Comparison of ENCODE assay signal across 31 cellular contexts in the genomic region with DNA sequence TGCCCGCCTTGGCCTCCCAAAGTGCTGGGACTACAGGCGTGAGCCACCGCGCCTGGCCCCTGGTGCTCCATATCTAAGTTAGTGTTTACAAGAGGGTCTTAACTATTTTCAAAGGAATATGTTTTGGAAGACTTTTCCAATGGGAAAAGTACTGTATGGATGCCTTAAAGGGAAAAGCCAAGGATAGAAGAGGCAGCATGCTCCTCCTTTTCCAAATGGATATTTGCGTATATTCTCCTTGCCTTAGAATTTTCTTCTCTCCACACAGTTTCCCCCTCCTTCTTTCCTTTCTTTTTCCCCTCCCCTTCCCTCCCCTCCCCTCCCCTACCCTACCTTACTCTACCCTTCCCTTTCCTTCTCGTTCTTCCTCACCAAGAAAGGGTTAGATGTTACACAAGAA. TPM values are rescaled to one million over a fixed set of nuclear protein-coding genes. Genes with fewer than 3 reads are reported as not detected.
DNase-seq lines count a peak whose midpoint lies in the region; ATAC-seq, FAIRE-seq and TF ChIP-seq lines count a peak whose summit lies in the region.
"Had no signal": no experiment of that assay in that cellular context is flagged by ENCODE, and none has a peak within 500 bp of the region (broad histone marks: within the 10 kb centered on the region; RNA-seq: fewer than 3 reads in every experiment).

No MANE protein-coding gene starts in this region.

- H3K9ac ChIP-seq in HepG2 (ENCODE audit: insufficient read depth, low read depth, low read length): no peak overlapping the region
- H3K9ac ChIP-seq in K562 (ENCODE audit: insufficient read depth in 1 of 2, low read depth in 2 of 2, low read length in 2 of 2): no peak overlapping the region
- H3K9ac ChIP-seq in GM23248: no peak overlapping the region
- H3K9ac ChIP-seq: BLaER1; BLaER1 treated with 17β-estradiol and CSF1 and Interleukin-3, amounts not matched to agents 10 nM and 100 nM had no signal

- no peak for TF ChIP-seq EP300 in HepG2 (IDR thresholded peaks at IDR 0.05; ENCODE audit: low read depth in 2 of 2, low read length in 2 of 2)
- no peak for TF ChIP-seq EP300 in HepG2 (CRISPR knock-in tag; IDR thresholded peaks at IDR 0.05; ENCODE audit: borderline replicate concordance)
- TF ChIP-seq EP300 in K562 (IDR thresholded peaks at IDR 0.05; ENCODE audit: low read length): no peak

- H3K27me3 ChIP-seq in HepG2 (ENCODE audit: control insufficient read depth in 1 of 2, insufficient read depth in 2 of 2, low read length in 2 of 2): no peaks in the 10 kb centered on the region
- no peaks in the 10 kb centered on the region for H3K27me3 ChIP-seq in right lobe of liver
- H3K27me3 ChIP-seq in K562 (ENCODE audit: control insufficient read depth in 2 of 2, insufficient read depth in 2 of 2, low read length in 2 of 2): no peaks in the 10 kb centered on the region; a peak in 1 of 5 replicates
- no peaks in the 10 kb centered on the region for H3K27me3 ChIP-seq in GM23248 (replicated peaks; ENCODE audit: insufficient read depth)
- H3K27me3 ChIP-seq: BE2C; BLaER1; BLaER1 treated with 17β-estradiol and CSF1 and Interleukin-3, amounts not matched to agents 10 nM and 100 nM had no signal

- in situ Hi-C loops in HepG2 (cut with HindIII; ENCODE audit: extremely low pct_ligation_motif_present, low pct_unique_long_range_greater_than_20kb): no loop called here
- in situ Hi-C loops in K562 (cut with MboI): no loop called here
- in situ Hi-C loops in GM23248 (cut with MboI): no loop called here

- no peaks in the 10 kb centered on the region for H3K9me3 ChIP-seq in HepG2 (ENCODE audit: low read length)
- H3K9me3 ChIP-seq in right lobe of liver: no peaks in the 10 kb centered on the region
- no peaks in the 10 kb centered on the region for H3K9me3 ChIP-seq in K562 (replicated peaks; ENCODE audit: control insufficient read depth, insufficient read depth, low read depth, low read length)
- H3K9me3 ChIP-seq in GM23248 (ENCODE audit: low read depth): no peaks in the 10 kb centered on the region
- H3K9me3 ChIP-seq: A549; BE2C; BLaER1; BLaER1 treated with 17β-estradiol and CSF1 and Interleukin-3, amounts not matched to agents 10 nM and 100 nM; Caco-2 had no signal

- WGBS in HepG2 (ENCODE audit: low lambda C conversion rate): 96% methylated on average over 6 of the region's 6 CpGs
- WGBS in right lobe of liver (ENCODE audit: insufficient coverage, low coverage, low lambda C conversion rate, missing lambda C conversion rate): 87% methylated on average over 6 of the region's 6 CpGs
- WGBS in K562 (ENCODE audit: insufficient coverage, low coverage, missing lambda C conversion rate): 23% methylated on average over 3 of the region's 6 CpGs
- WGBS in GM23248 (ENCODE audit: low coverage in 1 of 2, low lambda C conversion rate in 2 of 2, missing lambda C conversion rate in 2 of 2), 2 experiments: 93 to 94% methylated on average over 6 of the region's 6 CpGs

- no peak for TF ChIP-seq CTCF in HepG2 (CRISPR knock-in tag; IDR thresholded peaks at IDR 0.05)
- no peak for TF ChIP-seq CTCF in right lobe of liver (IDR thresholded peaks at IDR 0.05)
- TF ChIP-seq CTCF in K562 (IDR thresholded peaks at IDR 0.05 in 2 of 3, conservative IDR thresholded peaks at IDR 0.05 in 1 of 3; ENCODE audit: insufficient read depth in 2 of 3, low read depth in 1 of 3, low read length in 3 of 3): no peak

- CTCF ChIA-PET in HepG2 (lab: Yijun Ruan, JAX; ENCODE audit: low intra/inter-chr PET ratio, low total read pairs) (no interaction called here), K562 (lab: Yijun Ruan, JAX; ENCODE audit: low intra/inter-chr PET ratio) (no interaction called here)

- H3K79me2 ChIP-seq in HepG2 (ENCODE audit: insufficient read depth, low read length): no peaks in the 10 kb centered on the region
- no peaks in the 10 kb centered on the region for H3K79me2 ChIP-seq in K562 (ENCODE audit: control insufficient read depth, insufficient read depth, low read length)
- no peaks in the 10 kb centered on the region for H3K79me2 ChIP-seq in GM23248 (ENCODE audit: insufficient read depth)

- POLR2A ChIA-PET in HepG2 (lab: Yijun Ruan, JAX): no interaction called here
- POLR2A ChIA-PET in K562 (lab: Yijun Ruan, JAX): no interaction called here

- no peak overlapping the region for H3K27ac ChIP-seq in HepG2 (ENCODE audit: extremely low read length, insufficient read depth, low read length)
- H3K27ac ChIP-seq in right lobe of liver: no peak overlapping the region
- no peak overlapping the region for H3K27ac ChIP-seq in K562 (ENCODE audit: extremely low read depth, low read depth, low read length)
- no peak overlapping the region for H3K27ac ChIP-seq in GM23248
- H3K27ac ChIP-seq: 22Rv1; A549; BLaER1; BLaER1 treated with 17β-estradiol and CSF1 and Interleukin-3, amounts not matched to agents 10 nM and 100 nM; C4-2B had no signal

- H4K20me1 ChIP-seq in HepG2 (ENCODE audit: insufficient read depth, low read length) (no peaks in the 10 kb centered on the region), K562 (replicated peaks; ENCODE audit: control insufficient read depth, insufficient read depth, low read length) (no peaks in the 10 kb centered on the region), GM23248 (ENCODE audit: insufficient read depth) (no peaks in the 10 kb centered on the region)
- H4K20me1 ChIP-seq: BLaER1; BLaER1 treated with 17β-estradiol and CSF1 and Interleukin-3, amounts not matched to agents 10 nM and 100 nM had no signal

- no peak for TF ChIP-seq POLR2A in HepG2 (IDR thresholded peaks at IDR 0.05; ENCODE audit: insufficient read depth in 1 of 2, low read depth in 2 of 2, low read length in 2 of 2)
- TF ChIP-seq POLR2A in right lobe of liver (IDR thresholded peaks at IDR 0.05): no peak
- TF ChIP-seq POLR2A in K562 (conservative IDR thresholded peaks at IDR 0.05): no peak

- ATAC-seq in HepG2: no peak
- ATAC-seq in right lobe of liver: no peak
- no peak for ATAC-seq in K562
- ATAC-seq: A549; CD8-positive, alpha-beta T cell had no signal

- intact Hi-C loops in HepG2 (cut with micrococcal nuclease; ENCODE audit: unreplicated experiment) (no loop called here), right lobe of liver (cut with DNase I) (no loop called here), K562 (cut with micrococcal nuclease) (no loop called here)

- no peaks in the 10 kb centered on the region for H3F3A ChIP-seq in GM23248 (ENCODE audit: insufficient read depth)

- no peak overlapping the region for H3K4me2 ChIP-seq in HepG2 (ENCODE audit: low read depth, low read length)
- H3K4me2 ChIP-seq in K562 (ENCODE audit: insufficient read depth, low read length): no peak overlapping the region
- no peak overlapping the region for H3K4me2 ChIP-seq in GM23248 (ENCODE audit: unreplicated experiment)
- H3K4me2 ChIP-seq: A549, BLaER1 had no signal

- FAIRE-seq in HepG2 (lab: Jason Lieb, UNC) (no peak), K562 (lab: Jason Lieb, UNC) (no peak)
- FAIRE-seq: A204.1, A549, D721Med had no signal

- H2AFZ ChIP-seq in HepG2 (ENCODE audit: low read length): no peak overlapping the region
- H2AFZ ChIP-seq in K562 (ENCODE audit: low read depth, low read length): no peak overlapping the region
- no peak overlapping the region for H2AFZ ChIP-seq in GM23248

- DNase-seq in HepG2 (ENCODE audit: low spot score) (no peak), right lobe of liver (no peak), K562 (ENCODE audit: extremely low read depth in 1 of 4, low spot score in 3 of 4) (no peak), GM23248 (no peak)
- DNase-seq: 8988T; ACHN; AML-193; BE2C; C1 segment of cervical spinal cord; Caco-2; Calu3; CD4-positive, alpha-beta memory T cell; CD4-positive, alpha-beta T cell; CD4-positive, CD25-positive, alpha-beta regulatory T cell; CD8-positive, alpha-beta memory T cell; CD8-positive, alpha-beta T cell; COR-L47; DMS 273 treated with DMSO at 0.1 percent for 48 hours; DMS153; DMS53; DMS79; DMS79 treated with DMSO at 0.1 percent for 48 hours; DND-41; EL had no signal

- H3K9me2 ChIP-seq in GM23248 (ENCODE audit: insufficient read depth): no peaks in the 10 kb centered on the region

- BruUV-seq in HepG2 (replicated peaks; lab: Mats Ljungman, UMichigan): no TSS peak
- BruUV-seq in K562 (replicated peaks; lab: Mats Ljungman, UMichigan): no TSS peak

- H3K4me1 ChIP-seq in HepG2 (ENCODE audit: insufficient read depth, low read length) (peaks cover 12% of the 10 kb centered on the region), right lobe of liver (no peaks in the 10 kb centered on the region), K562 (replicated peaks in 1 of 2; ENCODE audit: control insufficient read depth in 2 of 2, insufficient read depth in 2 of 2, low read length in 2 of 2) (peaks cover 0 to 4% of the 10 kb centered on the region in 2 experiments; a peak in 1 of 5 replicates), GM23248 (ENCODE audit: insufficient read depth) (peaks cover 2% of the 10 kb centered on the region)
- H3K4me1 ChIP-seq: A549, Caco-2 had no signal

- 0 out of 5 replicates have a peak, but pooled peaks cover 0 to 2% of the 10 kb centered on the region in 2 experiments for H3K36me3 ChIP-seq in HepG2 (replicated peaks in 1 of 2; ENCODE audit: control insufficient read depth in 1 of 2, insufficient read depth in 2 of 2, low read length in 2 of 2)
- H3K36me3 ChIP-seq in right lobe of liver: no peaks in the 10 kb centered on the region
- no peaks in the 10 kb centered on the region for H3K36me3 ChIP-seq in K562 (ENCODE audit: control insufficient read depth, insufficient read depth, low read length)
- no peaks in the 10 kb centered on the region for H3K36me3 ChIP-seq in GM23248 (ENCODE audit: low read depth)
- H3K36me3 ChIP-seq: BE2C; BLaER1; BLaER1 treated with 17β-estradiol and CSF1 and Interleukin-3, amounts not matched to agents 10 nM and 100 nM had no signal

- TF ChIP-seq RAD21 in HepG2 (CRISPR knock-in tag; IDR thresholded peaks at IDR 0.05) (no peak), K562 (CRISPR knock-in tag; conservative IDR thresholded peaks at IDR 0.05 in 1 of 2, IDR thresholded peaks at IDR 0.05 in 1 of 2) (no peak)

- H3K9me1 ChIP-seq in K562 (ENCODE audit: control insufficient read depth, insufficient read depth, low read length): no peaks in the 10 kb centered on the region

- H3K4me3 ChIP-seq in HepG2 (replicated peaks in 1 of 3; ENCODE audit: insufficient read depth in 1 of 3, low read depth in 2 of 3, low read length in 3 of 3) (no peak overlapping the region), right lobe of liver (no peak overlapping the region), K562 (no peak overlapping the region), GM23248 (no peak overlapping the region)
- H3K4me3 ChIP-seq: A549; BLaER1; BLaER1 treated with 17β-estradiol and CSF1 and Interleukin-3, amounts not matched to agents 10 nM and 100 nM had no signal

RNA-seq across cellular contexts. Expression of a gene that starts 29.3 kb away (rescaled TPM):
- total RNA-seq in HepG2 (2016; rRNA removed; fragmentation: Illumina TruSeq; extraction: Trizol): 45.7 and 86.5 TPM in 2 replicates
- total RNA-seq in HepG2 (2016; cell fraction: cytosol; rRNA removed; fragmentation: Illumina TruSeq; extraction: Trizol; ENCODE audit: low read depth): 46.8 and 74.6 TPM in 2 replicates
- total RNA-seq in HepG2 (2016; cell fraction: insoluble cytoplasmic fraction; rRNA removed; fragmentation: Illumina TruSeq; extraction: Trizol): 45.2 and 92.2 TPM in 2 replicates
- 21.4 and 37.0 TPM in 2 replicates for total RNA-seq in HepG2 (2016; cell fraction: membrane; rRNA removed; fragmentation: Illumina TruSeq; extraction: Trizol)
- 59.1 and 70.9 TPM in 2 replicates for total RNA-seq in HepG2 (2016; cell fraction: nucleus; rRNA removed; fragmentation: Illumina TruSeq; extraction: Trizol)
- 63.7 and 67.2 TPM in 2 replicates for polyA plus RNA-seq in HepG2 (2011; rRNA removed)
- polyA plus RNA-seq in HepG2 (2011; cell fraction: cytosol; rRNA removed): 19.3 and 26.1 TPM in 2 replicates
- 30.9 and 36.5 TPM in 2 replicates for polyA plus RNA-seq in HepG2 (2011; cell fraction: nucleus; rRNA removed)
- polyA plus RNA-seq in HepG2 (2012): 54.6 and 80.6 TPM in 2 replicates
- polyA plus RNA-seq in HepG2 (2016; cell fraction: cytosol; fragmentation: Illumina TruSeq; extraction: Trizol; ENCODE audit: low read depth): 54.4 and 111 TPM in 2 replicates
- polyA plus RNA-seq in HepG2 (2016; cell fraction: insoluble cytoplasmic fraction; fragmentation: Illumina TruSeq; extraction: Trizol; ENCODE audit: low read depth): 56.4 and 65.2 TPM in 2 replicates
- 31.9 and 34.2 TPM in 2 replicates for polyA plus RNA-seq in HepG2 (2016; cell fraction: membrane; fragmentation: Illumina TruSeq; extraction: Trizol; ENCODE audit: low read depth)
- polyA plus RNA-seq in HepG2 (2016; cell fraction: nucleus; fragmentation: Illumina TruSeq; extraction: Trizol; ENCODE audit: insufficient read depth, low read depth): 38.7 and 80.4 TPM in 2 replicates
- 19.1 and 113 TPM in 2 replicates for polyA minus RNA-seq in HepG2 (2011; rRNA and poly(A)+ RNA removed; ENCODE audit: low replicate concordance)
- polyA minus RNA-seq in HepG2 (2011; cell fraction: cytosol; rRNA and poly(A)+ RNA removed): 121 and 128 TPM in 2 replicates
- 289 and 321 TPM in 2 replicates for polyA minus RNA-seq in HepG2 (2011; cell fraction: nucleus; rRNA and poly(A)+ RNA removed)
- 10 to 100 TPM; 14.1 to 28.4 (median 20.1) TPM for total RNA-seq in right lobe of liver
- total RNA-seq in K562 (2011; cell fraction: chromatin; rRNA removed; ENCODE audit: low replicate concordance): 14.7 and 55.2 TPM in 2 replicates
- total RNA-seq in K562 (2011; cell fraction: nucleolus; rRNA removed): 14.5 and 15.5 TPM in 2 replicates
- 19.6 and 36.0 TPM in 2 replicates for total RNA-seq in K562 (2011; cell fraction: nucleoplasm; rRNA removed)
- 16.4 and 29.3 TPM in 2 replicates for total RNA-seq in K562 (2014; rRNA removed)
- 12.7 and 16.0 TPM in 2 replicates for total RNA-seq in K562 (2014; rRNA removed; fragmentation: Illumina TruSeq; extraction: Trizol)
- total RNA-seq in K562 (2015; rRNA removed; fragmentation: Illumina TruSeq; extraction: Trizol): 18.1 and 21.8 TPM in 2 replicates
- total RNA-seq in K562 (2021): 12.6 and 18.2 TPM in 2 replicates
- polyA plus RNA-seq in K562 (2011; rRNA removed): 12.5 and 16.4 TPM in 2 replicates
- 3.0 and 7.4 TPM in 2 replicates for polyA plus RNA-seq in K562 (2011; cell fraction: cytosol; rRNA removed)
- 12.2 and 21.1 TPM in 2 replicates for polyA plus RNA-seq in K562 (2011; cell fraction: nucleus; rRNA removed)
- 14.6 and 22.3 TPM in 2 replicates for polyA plus RNA-seq in K562 (2012)
- 20.9 and 35.1 TPM in 2 replicates for polyA plus RNA-seq in K562 (2014; fragmentation: Illumina TruSeq; extraction: Trizol)
- polyA plus RNA-seq in K562 (2014; fragmentation: Nextera tagmentation; extraction: Ambion mirVana): 10 to 100 TPM in 1 of 2 experiments, 1 to 10 TPM in 1; 4.9 to 10.6 TPM
- polyA plus RNA-seq in K562 (2014; rRNA removed): 7.7 and 10.1 TPM in 2 replicates
- 57.3 and 79.6 TPM in 2 replicates for polyA minus RNA-seq in K562 (2011; rRNA and poly(A)+ RNA removed)
- 15.4 and 16.5 TPM in 2 replicates for polyA minus RNA-seq in K562 (2011; cell fraction: cytosol; rRNA and poly(A)+ RNA removed)
- polyA minus RNA-seq in K562 (2011; cell fraction: nucleus; rRNA and poly(A)+ RNA removed): 28.9 and 46.7 TPM in 2 replicates
- 70.9 and 83.8 TPM in 2 replicates for total RNA-seq in GM23248 (2014; rRNA removed; shearing (Covaris generic))
- polyA plus RNA-seq in GM23248 (2016; fragmentation: Nextera tagmentation; extraction: Ambion mirVana): 41.5 and 42.1 TPM in 2 replicates
